13 cellular contexts compared by ENCODE assay signal in genomic region chr1:911875-912739, GRCh38. TPM values are rescaled to one million over a fixed set of nuclear protein-coding genes. Genes with fewer than 3 reads are reported as not detected.
DNase-seq lines count a peak whose midpoint lies in the region; ATAC-seq, FAIRE-seq and TF ChIP-seq lines count a peak whose summit lies in the region.
"Had no signal": no experiment of that assay in that cellular context is flagged by ENCODE, and none has a peak within 500 bp of the region (broad histone marks: within the 10 kb centered on the region; RNA-seq: fewer than 3 reads in every experiment).

No MANE protein-coding gene starts in this region.

- CTCF ChIA-PET in SK-N-SH (lab: Yijun Ruan, JAX) = interaction anchor here (0.8 to 2.9 kb wide), 7 partner anchors 8 to 120 kb away, joined by 3 to 20 read pairs (median 4); no protein-coding TSS in a partner anchor

- H4K91ac ChIP-seq in neuronal stem cell (ENCODE audit: low read depth, low read length, poor library complexity) = no peak overlapping the region

- H3K9me3 ChIP-seq in SK-N-SH (no peaks in the 10 kb centered on the region), neuronal stem cell (replicated peaks in 1 of 2; ENCODE audit: control insufficient read depth in 2 of 2, insufficient read depth in 1 of 2, low read depth in 1 of 2, low read length in 2 of 2) (peaks cover 0 to 3% of the 10 kb centered on the region in 2 donors)

- H3K27ac ChIP-seq in SK-N-SH (ENCODE audit: low read depth in 2 of 2, low read length in 1 of 2) (no peak overlapping the region), KMS-11 (no peak overlapping the region), neuronal stem cell (replicated peaks; ENCODE audit: low read length) (no peak overlapping the region)
- H3K27ac ChIP-seq: parathyroid adenoma had no signal

- ATAC-seq in SK-N-SH treated with all-trans-retinoic acid at 6 μM for 48 hours (no peak), HG02852 (IDR thresholded peaks at IDR 0.05; ENCODE audit: unreplicated experiment) (no peak)

- H2BK120ac ChIP-seq in neuronal stem cell (ENCODE audit: low read depth, low read length) = no peak overlapping the region

- H4K20me1 ChIP-seq in SK-N-SH (ENCODE audit: insufficient read depth) (no peaks in the 10 kb centered on the region), KMS-11 (ENCODE audit: insufficient read depth) (no peaks in the 10 kb centered on the region)

- no peak overlapping the region for H3K14ac ChIP-seq in neuronal stem cell (ENCODE audit: low read length)

- no peak overlapping the region for H3K23ac ChIP-seq in neuronal stem cell (ENCODE audit: low read depth, low read length, poor library complexity)

- H3K4me1 ChIP-seq in SK-N-SH (ENCODE audit: control insufficient read depth in 1 of 2, insufficient read depth in 2 of 2, low read depth in 1 of 2, low read length in 1 of 2) (peaks cover 0 to 24% of the 10 kb centered on the region in 2 experiments; a peak in 2 of 4 replicates), KMS-11 (ENCODE audit: low read depth, poor library complexity, severe bottlenecking) (peaks cover 23% of the 10 kb centered on the region), neuronal stem cell (ENCODE audit: control insufficient read depth in 2 of 2, insufficient read depth in 1 of 2, low read depth in 1 of 2, low read length in 2 of 2) (no peaks in the 10 kb centered on the region)

- peak overlapping the region; percentile 51 for H2AK5ac ChIP-seq in neuronal stem cell (ENCODE audit: low read depth, low read length)

- no peak for TF ChIP-seq CTCF in SK-N-SH (IDR thresholded peaks at IDR 0.05)
- TF ChIP-seq CTCF in KMS-11 (conservative IDR thresholded peaks at IDR 0.05; ENCODE audit: low read depth, low read length) = no peak

- WGBS in SK-N-SH (ENCODE audit: low lambda C conversion rate) = 91% methylated on average over 12 of the region's 15 CpGs
- WGBS in neuronal stem cell (ENCODE audit: extremely low coverage in 2 of 2, insufficient read length in 2 of 2, insufficient replicate concordance in 1 of 2), 2 donors = no CpG with 5 or more reads among the region's 15 CpGs

- H3K9me2 ChIP-seq in SK-N-SH = no peaks in the 10 kb centered on the region

- no peak overlapping the region for H4K8ac ChIP-seq in neuronal stem cell (ENCODE audit: low read depth, low read length)

- DNase-seq in SK-N-SH = peak; percentile 15
- DNase-seq in effector CD4-positive, alpha-beta T cell = peak; percentile 1
- no peak for DNase-seq in neuronal stem cell (ENCODE audit: low spot score)
- no peak for DNase-seq in GF-D8 (lab: John Stamatoyannopoulos, UW)
- no peak for DNase-seq in urothelium cell line (ENCODE audit: low spot score)
- DNase-seq: NCI-H1092, T-helper 9 cell had no signal

- H3K79me1 ChIP-seq in neuronal stem cell (ENCODE audit: low read depth, low read length) = no peaks in the 10 kb centered on the region

- H3K36me3 ChIP-seq in SK-N-SH (replicated peaks in 1 of 2; ENCODE audit: control insufficient read depth in 1 of 2, insufficient read depth in 2 of 2, low read length in 1 of 2) = no peaks in the 10 kb centered on the region
- H3K36me3 ChIP-seq in KMS-11 (ENCODE audit: insufficient read depth) = no peaks in the 10 kb centered on the region
- H3K36me3 ChIP-seq in neuronal stem cell (replicated peaks in 1 of 2; ENCODE audit: control insufficient read depth in 2 of 2, insufficient read depth in 2 of 2, low read length in 2 of 2) = no peaks in the 10 kb centered on the region

- POLR2A ChIA-PET in SK-N-SH (lab: Yijun Ruan, JAX) = no interaction called here

- H2AFZ ChIP-seq in SK-N-SH (ENCODE audit: low read depth) (no peak overlapping the region), KMS-11 (ENCODE audit: low read depth) (no peak overlapping the region), neuronal stem cell (ENCODE audit: low read length) (no peak overlapping the region)
- H2AFZ ChIP-seq: parathyroid adenoma had no signal

- H3K4ac ChIP-seq in neuronal stem cell (ENCODE audit: low read length) = no peak overlapping the region

- H2BK12ac ChIP-seq in neuronal stem cell (ENCODE audit: low read length) = no peak overlapping the region

- H3K79me2 ChIP-seq in SK-N-SH (ENCODE audit: insufficient read depth) (no peaks in the 10 kb centered on the region), KMS-11 (ENCODE audit: insufficient read depth, low read depth) (no peaks in the 10 kb centered on the region)
- H3K79me2 ChIP-seq: parathyroid adenoma had no signal

- H2BK15ac ChIP-seq in neuronal stem cell (ENCODE audit: low read length) = no peak overlapping the region

- H3K4me2 ChIP-seq in SK-N-SH (no peak overlapping the region), KMS-11 (peak overlapping the region; percentile 14; the same call in 1 of the 2 replicates), neuronal stem cell (ENCODE audit: insufficient read depth, low read length, poor library complexity, severe bottlenecking) (no peak overlapping the region)
- H3K4me2 ChIP-seq: smooth muscle cell had no signal

- FAIRE-seq in urothelium cell line (lab: Jason Lieb, UNC) = no peak
- FAIRE-seq: A204.1 had no signal

- no peak for TF ChIP-seq RAD21 in SK-N-SH (IDR thresholded peaks at IDR 0.05; ENCODE audit: low read length)

- H3K27me3 ChIP-seq in SK-N-SH (ENCODE audit: insufficient read depth) (no peaks in the 10 kb centered on the region), KMS-11 (ENCODE audit: insufficient read depth, low read depth) (peaks cover 80% of the 10 kb centered on the region), neuronal stem cell (ENCODE audit: control insufficient read depth in 3 of 3, insufficient read depth in 3 of 3, low read depth in 1 of 3, low read length in 3 of 3) (peaks cover 0 to 42% (median 39%) of the 10 kb centered on the region in 3 experiments)

- no peak overlapping the region for H3K9ac ChIP-seq in SK-N-SH
- H3K9ac ChIP-seq in KMS-11 = no peak overlapping the region
- no peak overlapping the region for H3K9ac ChIP-seq in neuronal stem cell (ENCODE audit: low read depth, low read length, poor library complexity)
- H3K9ac ChIP-seq: parathyroid adenoma had no signal

- TF ChIP-seq EP300 in SK-N-SH (IDR thresholded peaks at IDR 0.05; ENCODE audit: borderline replicate concordance in 1 of 2, low read depth in 1 of 2, low read length in 1 of 2) = no peak

- H3K18ac ChIP-seq in neuronal stem cell (ENCODE audit: low read length) = no peak overlapping the region

- H3F3A ChIP-seq in SK-N-SH (replicated peaks; ENCODE audit: insufficient read depth) = no peaks in the 10 kb centered on the region

- no peak overlapping the region for H3K4me3 ChIP-seq in SK-N-SH (ENCODE audit: low read depth in 2 of 2, low read length in 1 of 2)
- H3K4me3 ChIP-seq in KMS-11 (IDR thresholded peaks at IDR 0.05; ENCODE audit: insufficient read depth, low read depth, low read length) = no peak overlapping the region
- H3K4me3 ChIP-seq in neuronal stem cell (ENCODE audit: low read length in 2 of 2) = no peak overlapping the region
- H3K4me3 ChIP-seq: smooth muscle cell had no signal

- H2BK5ac ChIP-seq in neuronal stem cell (ENCODE audit: low read length) = no peak overlapping the region

TF ChIP-seq in SK-N-SH, 30 proteins besides CTCF, POLR2A, EP300 and RAD21:
- TF ChIP-seq SIN3A (IDR thresholded peaks at IDR 0.05; ENCODE audit: borderline replicate concordance, low read depth, low read length) (no peak), SMC3 (IDR thresholded peaks at IDR 0.05; ENCODE audit: low read depth, low read length) (no peak), MEF2A (IDR thresholded peaks at IDR 0.05; ENCODE audit: borderline replicate concordance, low read depth) (no peak), TEAD4 (IDR thresholded peaks at IDR 0.05; ENCODE audit: borderline replicate concordance, insufficient read depth) (no peak)
TF ChIP-seq in SK-N-SH: peak in this region for 0.

TF ChIP-seq in SK-N-SH treated with all-trans-retinoic acid at 6 μM for 48 hours, 23 proteins besides CTCF, POLR2A, EP300 and RAD21 (continues in another document):
- no peak for TF ChIP-seq POU6F1 (CRISPR knock-in tag; IDR thresholded peaks at IDR 0.05; ENCODE audit: borderline replicate concordance, low read depth)
- no peak for TF ChIP-seq TOX (CRISPR knock-in tag; IDR thresholded peaks at IDR 0.05; ENCODE audit: borderline replicate concordance)
- TF ChIP-seq ZNF565 (CRISPR knock-in tag; conservative IDR thresholded peaks at IDR 0.05; ENCODE audit: low read depth) = no peak
- no peak for TF ChIP-seq TCF4 (CRISPR knock-in tag; IDR thresholded peaks at IDR 0.05; ENCODE audit: borderline replicate concordance)
- TF ChIP-seq PPARA (CRISPR knock-in tag; IDR thresholded peaks at IDR 0.05; ENCODE audit: borderline replicate concordance) = no peak
- TF ChIP-seq ARNTL (CRISPR knock-in tag; IDR thresholded peaks at IDR 0.05; ENCODE audit: borderline replicate concordance, low read depth) = no peak
- no peak for TF ChIP-seq OSR1 (CRISPR knock-in tag; IDR thresholded peaks at IDR 0.05)

RNA-seq across cellular contexts. Expression of gene SAMD11, which starts 11.6 kb away (rescaled TPM):
- polyA plus RNA-seq in SK-N-SH (2012; rRNA removed) = 2.1 and 3.7 TPM in 2 replicates
- 1.8 and 2.7 TPM in 2 replicates for polyA plus RNA-seq in SK-N-SH (2012; cell fraction: cytosol; rRNA removed)
- 16.3 and 25.0 TPM in 2 replicates for polyA plus RNA-seq in SK-N-SH (2012; cell fraction: nucleus; rRNA removed)
- polyA plus RNA-seq in neuronal stem cell (2013, experiment 1 of 2) = 0.21 TPM
- polyA plus RNA-seq in neuronal stem cell (2013, experiment 2 of 2) = 0.32 TPM

RNA-seq across cellular contexts. Expression of gene NOC2L, which starts 46.9 kb away (rescaled TPM):
- 114 and 124 TPM in 2 replicates for polyA plus RNA-seq in SK-N-SH (2012; rRNA removed)
- 77.5 and 83.1 TPM in 2 replicates for polyA plus RNA-seq in SK-N-SH (2012; cell fraction: cytosol; rRNA removed)
- polyA plus RNA-seq in SK-N-SH (2012; cell fraction: nucleus; rRNA removed) = 214 and 215 TPM in 2 replicates
- 33.5 TPM for polyA plus RNA-seq in neuronal stem cell (2013, experiment 1 of 2)
- 32.6 TPM for polyA plus RNA-seq in neuronal stem cell (2013, experiment 2 of 2)

RNA-seq across cellular contexts. Expression of gene KLHL17, which starts 48.3 kb away (rescaled TPM):
- 27.3 and 28.1 TPM in 2 replicates for polyA plus RNA-seq in SK-N-SH (2012; rRNA removed)
- polyA plus RNA-seq in SK-N-SH (2012; cell fraction: cytosol; rRNA removed) = 3.6 and 5.7 TPM in 2 replicates
- polyA plus RNA-seq in SK-N-SH (2012; cell fraction: nucleus; rRNA removed) = 220 and 295 TPM in 2 replicates
- 22.0 TPM for polyA plus RNA-seq in neuronal stem cell (2013, experiment 1 of 2)
- 20.9 TPM for polyA plus RNA-seq in neuronal stem cell (2013, experiment 2 of 2)

RNA-seq across cellular contexts. Expression of gene PLEKHN1, which starts 54.2 kb away (rescaled TPM):
- not detected in 2 replicates for polyA plus RNA-seq in SK-N-SH (2012; rRNA removed)
- polyA plus RNA-seq in SK-N-SH (2012; cell fraction: cytosol; rRNA removed) = not detected in 2 replicates
- 0.13 and 0.25 TPM in 2 replicates for polyA plus RNA-seq in SK-N-SH (2012; cell fraction: nucleus; rRNA removed)
- polyA plus RNA-seq in neuronal stem cell (2013, experiment 1 of 2) = 0.07 TPM
- 0.03 TPM for polyA plus RNA-seq in neuronal stem cell (2013, experiment 2 of 2)

Comparison
In these comparisons a context has a peak if more than half of its experiments do, and no peak if none do; other contexts are left out.
1. DNase-seq: peak in SK-N-SH (single experiment) and effector CD4-positive, alpha-beta T cell (single experiment); none in neuronal stem cell (single experiment), GF-D8 (single experiment) and urothelium cell line (single experiment).